Comparison of ENCODE assay signal across 8 cellular contexts in the genomic region with DNA sequence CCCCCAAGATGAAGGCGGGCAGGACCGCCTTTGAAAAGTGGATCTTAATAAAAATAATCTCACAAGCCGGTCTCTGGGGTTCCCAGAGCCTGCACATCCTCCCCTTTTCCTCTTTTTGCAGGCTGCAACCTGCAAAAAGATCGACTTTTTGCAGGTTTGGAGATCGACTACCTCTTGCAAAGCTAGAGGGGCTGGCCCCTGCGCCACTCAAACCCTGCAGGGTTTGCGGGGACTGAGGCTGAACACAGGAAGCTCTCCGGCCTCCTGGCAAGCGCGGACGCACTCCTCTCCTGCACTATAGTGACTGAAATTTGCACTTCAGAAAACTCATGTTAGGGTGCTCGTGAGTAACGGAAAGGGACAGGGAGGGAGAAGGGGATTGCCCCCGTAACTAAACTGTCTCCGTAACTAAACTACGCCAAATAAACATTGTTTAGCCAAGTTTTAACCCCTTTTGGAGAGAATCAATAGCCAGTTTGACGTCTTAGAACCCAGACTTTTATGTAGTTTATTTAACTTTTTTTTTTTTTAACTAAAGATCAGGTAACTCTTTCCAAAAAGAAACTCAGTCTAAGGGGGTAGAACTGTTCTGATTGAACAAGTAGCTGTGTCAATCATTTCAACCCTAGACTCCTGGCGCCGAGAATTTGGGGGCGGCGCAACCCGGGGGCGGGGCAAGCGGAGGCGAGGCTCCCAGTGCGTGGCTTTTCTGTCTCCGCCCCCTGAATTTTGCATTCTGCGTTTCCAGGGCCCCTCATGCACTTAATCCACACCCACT. TPM values are rescaled to one million over a fixed set of nuclear protein-coding genes. Genes with fewer than 3 reads are reported as not detected.
A peak's percentile ranks its signal among the peaks of the same experiment; 100 is the strongest.
DNase-seq lines count a peak whose midpoint lies in the region; ATAC-seq and TF ChIP-seq lines count a peak whose summit lies in the region.

No MANE protein-coding gene starts in this region.

- H3K36me3 ChIP-seq in ascending aorta (peaks cover 0 to 6% of the 10 kb centered on the region in 2 donors), rectal smooth muscle tissue (ENCODE audit: control insufficient read depth, insufficient read depth, low read length) (peaks cover 5% of the 10 kb centered on the region), vagina (peaks cover 0 to 4% of the 10 kb centered on the region in 2 donors)

- no peaks in the 10 kb centered on the region for H3K9me3 ChIP-seq in ascending aorta
- H3K9me3 ChIP-seq in vagina = no peaks in the 10 kb centered on the region

- TF ChIP-seq POLR2A in NB4 (IDR thresholded peaks at IDR 0.05; ENCODE audit: extremely low read depth, insufficient read length) = no peak
- no peak for TF ChIP-seq POLR2A in vagina (IDR thresholded peaks at IDR 0.05)

- H3K27me3 ChIP-seq in ascending aorta (no peaks in the 10 kb centered on the region), rectal smooth muscle tissue (ENCODE audit: control insufficient read depth, insufficient read depth, low read length) (peaks cover 7% of the 10 kb centered on the region), vagina (no peaks in the 10 kb centered on the region)

- intact Hi-C loops in ascending aorta (cut with DNase I) = loop anchor here (2.0 to 10.0 kb wide), 3 partner anchors 412 to 959 kb away; no protein-coding TSS in a partner anchor
- intact Hi-C loops in vagina (cut with DNase I) = loop anchor here (5.0 to 10.0 kb wide), 4 partner anchors 294 to 1062 kb away; no protein-coding TSS in a partner anchor

- H3K9ac ChIP-seq in rectal smooth muscle tissue (ENCODE audit: low read length) = peak overlapping the region; percentile 64

- TF ChIP-seq CTCF in GM12864 (IDR thresholded peaks at IDR 0.05; ENCODE audit: low read depth, low read length, missing control alignments) = no peak
- no peak for TF ChIP-seq CTCF in NB4 (IDR thresholded peaks at IDR 0.05; ENCODE audit: low read depth, low read length)
- no peak for TF ChIP-seq CTCF in ascending aorta (IDR thresholded peaks at IDR 0.05)
- TF ChIP-seq CTCF in vagina (IDR thresholded peaks at IDR 0.05) = no peak

- ATAC-seq in HG03521 (IDR thresholded peaks at IDR 0.05; ENCODE audit: unreplicated experiment) = no peak

- H3K4me1 ChIP-seq in ascending aorta (peaks cover 20 to 49% of the 10 kb centered on the region in 2 donors), rectal smooth muscle tissue (ENCODE audit: control insufficient read depth, insufficient read depth, low read length) (peaks cover 36% of the 10 kb centered on the region), vagina (peaks cover 51% of the 10 kb centered on the region)

- DNase-seq in GM12864 (ENCODE audit: low read depth) (no peak), NB4 (ENCODE audit: low read depth) (peak; percentile 63), T follicular helper cell (ENCODE audit: low read depth) (peak; percentile 27), ascending aorta (ENCODE audit: low spot score in 2 of 2) (peak; percentile 64 to 93), hepatic stellate cell (ENCODE audit: low spot score) (peak; percentile 85), vagina (ENCODE audit: extremely low spot score in 2 of 2) (peak in 1 of 2 donors; percentile 87)

- H3K4me3 ChIP-seq in GM12864 (ENCODE audit: low read depth, low read length) (peak overlapping the region; percentile 15), NB4 (ENCODE audit: low read depth, low read length) (peak overlapping the region; percentile 37), ascending aorta (peak overlapping the region; percentile 58 to 89), rectal smooth muscle tissue (ENCODE audit: low read length) (peak overlapping the region; percentile 69), vagina (peak overlapping the region; percentile 68 to 88)

- H3K27ac ChIP-seq in ascending aorta (peak overlapping the region; percentile 87 to 93), rectal smooth muscle tissue (ENCODE audit: low read depth, low read length) (peak overlapping the region; percentile 88), vagina (peak overlapping the region; percentile 90)

RNA-seq across cellular contexts. Expression of gene IGFBP5, which starts 2.5 kb away (rescaled TPM):
- total RNA-seq in ascending aorta (1,280 TPM), vagina (1,041 TPM)

RNA-seq across cellular contexts. Expression of gene IGFBP2, which starts 59.6 kb away (rescaled TPM):
- 1,691 TPM for total RNA-seq in ascending aorta
- 82.7 TPM for total RNA-seq in vagina

Comparison
In these comparisons a context has a peak if more than half of its experiments do, and no peak if none do; other contexts are left out.
1. H3K4me3 ChIP-seq: peak in every context shown above with its lines; median percentile 78 in vagina; 74 in ascending aorta; 69 in rectal smooth muscle tissue; 37 in NB4; 15 in GM12864.
2. RNA of gene IGFBP2, which starts 59.6 kb away (total RNA-seq): 1,691 TPM in ascending aorta (single experiment); 82.7 TPM in vagina (single experiment); every median in the first group is over 10 times any median in the second.
3. Peak in every context shown above with its lines, with median percentiles within 50 percentile points of each other: H3K27ac ChIP-seq.